ENCODE assay signal across 1 cellular context in genomic region chr6:99591673-99592364, GRCh38.
TF ChIP-seq lines count a peak whose summit lies in the region.

No MANE protein-coding gene starts in this region.

TF ChIP-seq in K562, 482 proteins besides CTCF, POLR2A, EP300 and RAD21:
- TF ChIP-seq CBX8 (IDR thresholded peaks at IDR 0.05; ENCODE audit: borderline replicate concordance, extremely low read depth, low read depth, low read length, poor library complexity, severe bottlenecking) = peak; percentile 91
- no peak for TF ChIP-seq POU5F1 (IDR thresholded peaks at IDR 0.05; ENCODE audit: borderline replicate concordance, low read depth, low read length, partially characterized antibody)
TF ChIP-seq in K562: peak in this region for 1.
